Comparison of ENCODE assay signal across 26 cellular contexts in the genomic region with DNA sequence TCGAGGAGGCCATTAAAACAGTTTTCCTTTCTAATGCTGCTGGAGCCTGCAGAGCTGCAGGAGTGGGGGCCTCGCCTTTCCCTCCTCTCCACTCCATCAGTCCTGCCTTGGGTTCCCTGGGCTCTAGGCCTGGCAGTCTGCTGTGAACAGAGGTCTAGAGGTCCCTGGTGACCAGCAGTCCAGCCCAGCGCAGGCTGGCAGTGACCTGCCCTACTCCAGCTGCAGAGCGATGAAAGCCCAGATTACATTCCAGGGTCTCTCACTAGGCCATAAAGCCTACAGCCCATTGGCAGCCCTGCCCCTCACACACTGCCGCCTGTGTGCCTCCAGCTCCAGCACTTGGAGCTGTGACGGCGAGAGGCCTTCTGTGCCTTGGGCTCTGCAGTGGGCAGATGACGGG. TPM values are rescaled to one million over a fixed set of nuclear protein-coding genes. Genes with fewer than 3 reads are reported as not detected.
"Had no signal": no experiment of that assay in that cellular context is flagged by ENCODE, and none has a peak within 500 bp of the region (broad histone marks: within the 10 kb centered on the region; RNA-seq: fewer than 3 reads in every experiment).

No MANE protein-coding gene starts in this region.

- H3K4me1 ChIP-seq: adrenal gland had no signal

- ATAC-seq: activated CD8-positive, alpha-beta T cell treated with anti-CD3 and anti-CD28 coated beads, Interleukin-2, amount 10 ng/mL, durations not matched to agents 7 days and 5 days; PC-3; T-helper 17 cell; WTC11 had no signal

- H3K36me3 ChIP-seq: adrenal gland, MG63 had no signal

- H3K36me3 Mint-ChIP-seq: activated naive CD8-positive, alpha-beta T cell treated with anti-CD3 and anti-CD28 coated beads, Interleukin-2, amount 10 ng/mL, durations not matched to agents 7 days and 5 days; WTC11 had no signal

- H3K4me3 Mint-ChIP-seq: activated CD8-positive, alpha-beta T cell treated with anti-CD3 and anti-CD28 coated beads, Interleukin-2, amount 10 ng/mL, durations not matched to agents 7 days and 5 days; activated naive CD8-positive, alpha-beta T cell treated with anti-CD3 and anti-CD28 coated beads, Interleukin-2, amount 10 ng/mL, durations not matched to agents 7 days and 5 days; T-helper 17 cell; WTC11 had no signal

- FAIRE-seq: RCC 7860 had no signal

- H3K27ac Mint-ChIP-seq: activated CD8-positive, alpha-beta T cell treated with anti-CD3 and anti-CD28 coated beads, Interleukin-2, amount 10 ng/mL, durations not matched to agents 7 days and 5 days; activated naive CD8-positive, alpha-beta T cell treated with anti-CD3 and anti-CD28 coated beads, Interleukin-2, amount 10 ng/mL, durations not matched to agents 7 days and 5 days; T-helper 17 cell; WTC11 had no signal

- DNase-seq: activated CD4-positive, alpha-beta T cell treated with anti-CD3 and anti-CD28 coated beads for 48 hours; activated CD4-positive, alpha-beta T cell treated with anti-CD3 and anti-CD28 coated beads, Interleukin-2, amount 50 U/mL, for 4 hours; activated CD4-positive, CD25-positive, alpha-beta regulatory T cell treated with anti-CD3 and anti-CD28 coated beads, Interleukin-2, amount 50 U/mL, for 72 hours; activated CD8-positive, alpha-beta memory T cell treated with anti-CD3 and anti-CD28 coated beads, Interleukin-2, amount 50 U/mL, for 48 hours; activated CD8-positive, alpha-beta T cell treated with anti-CD3 and anti-CD28 coated beads, Interleukin-2, amount 10 ng/mL, durations not matched to agents 7 days and 5 days; activated naive CD4-positive, alpha-beta T cell treated with anti-CD3 and anti-CD28 coated beads, Interleukin-2, amount 50 U/mL, for 16 hours; activated naive CD8-positive, alpha-beta T cell treated with anti-CD3 and anti-CD28 coated beads, Interleukin-2, amount 10 ng/mL, durations not matched to agents 7 days and 5 days; activated T-cell treated with anti-CD3 and anti-CD28 coated beads, Interleukin-2, amount 50 U/mL, for 1 hour; adrenal gland; anterior cingulate cortex; caudate nucleus; KG1; MG63; MV-4-11; NCI-H1092 treated with DMSO at 0.1 percent for 48 hours; NCI-H1417 treated with DMSO at 0.1 percent for 48 hours; NCI-H1694; NCI-H2081; NCI-H524; PC-3; SHP77 treated with DMSO at 0.1 percent for 48 hours; T-helper 17 cell; T-helper 9 cell had no signal

- H3K9me3 ChIP-seq: adrenal gland, MG63 had no signal

- H3K4me3 ChIP-seq: adrenal gland, MG63 had no signal

- H3K27ac ChIP-seq: adrenal gland had no signal

- H3K9me3 Mint-ChIP-seq: activated naive CD8-positive, alpha-beta T cell treated with anti-CD3 and anti-CD28 coated beads, Interleukin-2, amount 10 ng/mL, durations not matched to agents 7 days and 5 days; WTC11 had no signal

- H3K27me3 ChIP-seq: adrenal gland, MG63 had no signal

RNA-seq across cellular contexts. Expression of gene MAL, which starts 14.8 kb away (rescaled TPM):
- total RNA-seq: SK-MEL-5 had no signal
